Comparison of ENCODE assay signal across 9 cellular contexts in genomic region chr17:75088465-75088895, GRCh38. TPM values are rescaled to one million over a fixed set of nuclear protein-coding genes. Genes with fewer than 3 reads are reported as not detected.
DNase-seq lines count a peak whose midpoint lies in the region; ATAC-seq and TF ChIP-seq lines count a peak whose summit lies in the region.
"Had no signal": no experiment of that assay in that cellular context is flagged by ENCODE, and none has a peak within 500 bp of the region (broad histone marks: within the 10 kb centered on the region; RNA-seq: fewer than 3 reads in every experiment).

No MANE protein-coding gene starts in this region.

- peak overlapping the region; percentile 87 for H3K27ac ChIP-seq in mesodermal cell (ENCODE audit: low read depth, low read length, severe bottlenecking)
- H3K27ac ChIP-seq in upper lobe of right lung = peak overlapping the region; percentile 93

- H3K4me1 ChIP-seq in mesodermal cell (ENCODE audit: control insufficient read depth, insufficient read depth, low read length, poor library complexity, severe bottlenecking) (peaks cover 25% of the 10 kb centered on the region), upper lobe of right lung (peaks cover 57% of the 10 kb centered on the region)

- no peaks in the 10 kb centered on the region for H3K36me3 Mint-ChIP-seq in activated naive CD4-positive, alpha-beta T cell treated with anti-CD3 and anti-CD28 coated beads, Interleukin-2, amount 10 ng/mL, durations not matched to agents 7 days and 5 days
- peaks cover 13% of the 10 kb centered on the region for H3K36me3 Mint-ChIP-seq in dendritic cell treated with granulocyte-macrophage colony-stimulating factor and Interleukin-4, amounts not matched to agents 40 ng/mL and 50 ng/mL, for 4 days (ENCODE audit: low read depth)

- peak overlapping the region; percentile 81 for H3K27ac Mint-ChIP-seq in activated naive CD4-positive, alpha-beta T cell treated with anti-CD3 and anti-CD28 coated beads, Interleukin-2, amount 10 ng/mL, durations not matched to agents 7 days and 5 days
- H3K27ac Mint-ChIP-seq in dendritic cell treated with granulocyte-macrophage colony-stimulating factor and Interleukin-4, amounts not matched to agents 40 ng/mL and 50 ng/mL, for 4 days = peak overlapping the region; percentile 93

- intact Hi-C loops in dendritic cell treated with granulocyte-macrophage colony-stimulating factor and Interleukin-4, amounts not matched to agents 40 ng/mL and 50 ng/mL, for 4 days (cut with micrococcal nuclease) = no loop called here
- intact Hi-C loops in upper lobe of right lung (cut with DNase I) = no loop called here

- H3K4me3 Mint-ChIP-seq in activated naive CD4-positive, alpha-beta T cell treated with anti-CD3 and anti-CD28 coated beads, Interleukin-2, amount 10 ng/mL, durations not matched to agents 7 days and 5 days = peak overlapping the region; percentile 75
- peak overlapping the region; percentile 95 for H3K4me3 Mint-ChIP-seq in dendritic cell treated with granulocyte-macrophage colony-stimulating factor and Interleukin-4, amounts not matched to agents 40 ng/mL and 50 ng/mL, for 4 days

- peaks cover 54% of the 10 kb centered on the region for H3K4me1 Mint-ChIP-seq in activated naive CD4-positive, alpha-beta T cell treated with anti-CD3 and anti-CD28 coated beads, Interleukin-2, amount 10 ng/mL, durations not matched to agents 7 days and 5 days
- peaks cover 77% of the 10 kb centered on the region for H3K4me1 Mint-ChIP-seq in dendritic cell treated with granulocyte-macrophage colony-stimulating factor and Interleukin-4, amounts not matched to agents 40 ng/mL and 50 ng/mL, for 4 days (ENCODE audit: low read depth)

- ATAC-seq in upper lobe of right lung (peak; percentile 14), GM21381 (IDR thresholded peaks at IDR 0.05; ENCODE audit: unreplicated experiment) (no peak)

- no peak for DNase-seq in activated naive CD4-positive, alpha-beta T cell treated with anti-CD3 and anti-CD28 coated beads, Interleukin-2, amount 10 ng/mL, durations not matched to agents 7 days and 5 days
- DNase-seq in activated naive CD4-positive, alpha-beta T cell treated with Interleukin-2 at 50 U/mL for 16 hours = no peak
- DNase-seq in upper lobe of right lung = no peak
- no peak for DNase-seq in NCI-H1436 (lab: John Stamatoyannopoulos, UW)
- no peak for DNase-seq in SHP77 treated with DMSO at 0.1 percent for 48 hours (lab: John Stamatoyannopoulos, UW)
- DNase-seq: SIG-M5 had no signal

- CTCF ChIA-PET in activated naive CD4-positive, alpha-beta T cell treated with anti-CD3 and anti-CD28 coated beads, Interleukin-2, amount 10 ng/mL, durations not matched to agents 7 days and 5 days (lab: Charles Lee) = interaction anchor here (0.5 to 2.5 kb wide), 5 partner anchors 17 to 152 kb away, joined by 3 to 10 read pairs (median 5); no protein-coding TSS in a partner anchor

- 69 to 72% methylated on average over 7 to 8 of the region's 9 CpGs for WGBS in mesodermal cell (ENCODE audit: insufficient coverage in 2 of 2), 2 experiments

- H3K9me3 ChIP-seq in mesodermal cell (ENCODE audit: control insufficient read depth, low read length) (no peaks in the 10 kb centered on the region), upper lobe of right lung (no peaks in the 10 kb centered on the region)

- H3K36me3 ChIP-seq in mesodermal cell (ENCODE audit: control insufficient read depth, insufficient read depth, low read length) (no peaks in the 10 kb centered on the region), upper lobe of right lung (no peaks in the 10 kb centered on the region)

- H3K9me3 Mint-ChIP-seq in activated naive CD4-positive, alpha-beta T cell treated with anti-CD3 and anti-CD28 coated beads, Interleukin-2, amount 10 ng/mL, durations not matched to agents 7 days and 5 days = no peaks in the 10 kb centered on the region
- no peaks in the 10 kb centered on the region for H3K9me3 Mint-ChIP-seq in dendritic cell treated with granulocyte-macrophage colony-stimulating factor and Interleukin-4, amounts not matched to agents 40 ng/mL and 50 ng/mL, for 4 days

- TF ChIP-seq CTCF in upper lobe of right lung (IDR thresholded peaks at IDR 0.05) = no peak

- no peaks in the 10 kb centered on the region for H3K27me3 ChIP-seq in upper lobe of right lung

- H3K4me3 ChIP-seq in mesodermal cell (ENCODE audit: extremely low read depth, insufficient read depth, low read length, poor library complexity, severe bottlenecking) (peak overlapping the region; percentile 62), upper lobe of right lung (peak overlapping the region; percentile 69)

- H3K27me3 Mint-ChIP-seq in activated naive CD4-positive, alpha-beta T cell treated with anti-CD3 and anti-CD28 coated beads, Interleukin-2, amount 10 ng/mL, durations not matched to agents 7 days and 5 days = no peaks in the 10 kb centered on the region
- no peaks in the 10 kb centered on the region for H3K27me3 Mint-ChIP-seq in dendritic cell treated with granulocyte-macrophage colony-stimulating factor and Interleukin-4, amounts not matched to agents 40 ng/mL and 50 ng/mL, for 4 days

RNA-seq across cellular contexts. Expression of gene SLC16A5, which starts 0.7 kb away (rescaled TPM):
- polyA plus RNA-seq in mesodermal cell (2013, experiment 1 of 2) = 20.1 TPM
- 19.1 TPM for polyA plus RNA-seq in mesodermal cell (2013, experiment 2 of 2)
- 40.5 TPM for total RNA-seq in upper lobe of right lung

RNA-seq across cellular contexts. Expression of gene ARMC7, which starts 21.3 kb away (rescaled TPM):
- 10.1 TPM for polyA plus RNA-seq in mesodermal cell (2013, experiment 1 of 2)
- 10.2 TPM for polyA plus RNA-seq in mesodermal cell (2013, experiment 2 of 2)
- total RNA-seq in upper lobe of right lung = 18.0 TPM

RNA-seq across cellular contexts. Expression of gene KCTD2, which starts 41.5 kb away (rescaled TPM):
- polyA plus RNA-seq in mesodermal cell (2013, experiment 1 of 2) = 22.7 TPM
- 19.3 TPM for polyA plus RNA-seq in mesodermal cell (2013, experiment 2 of 2)
- 25.3 TPM for total RNA-seq in upper lobe of right lung

RNA-seq across cellular contexts. Expression of gene ATP5PD, which starts 41.7 kb away (rescaled TPM):
- polyA plus RNA-seq in mesodermal cell (2013, experiment 1 of 2) = 183 TPM
- polyA plus RNA-seq in mesodermal cell (2013, experiment 2 of 2) = 197 TPM
- 155 TPM for total RNA-seq in upper lobe of right lung

RNA-seq across cellular contexts. Expression of gene NT5C, which starts 43.1 kb away (rescaled TPM):
- polyA plus RNA-seq in mesodermal cell (2013, experiment 1 of 2) = 51.3 TPM
- polyA plus RNA-seq in mesodermal cell (2013, experiment 2 of 2) = 43.2 TPM
- 35.8 TPM for total RNA-seq in upper lobe of right lung
